ENCODE assay signal across 10 cellular contexts in genomic region chr2:158994920-158995676, GRCh38. TPM values are rescaled to one million over a fixed set of nuclear protein-coding genes. Genes with fewer than 3 reads are reported as not detected.
DNase-seq lines count a peak whose midpoint lies in the region; ATAC-seq and TF ChIP-seq lines count a peak whose summit lies in the region.
"Had no signal": no experiment of that assay in that cellular context is flagged by ENCODE, and none has a peak within 500 bp of the region (broad histone marks: within the 10 kb centered on the region; RNA-seq: fewer than 3 reads in every experiment).

No MANE protein-coding gene starts in this region.

- H3K36me3 ChIP-seq in SK-N-SH (replicated peaks in 1 of 2; ENCODE audit: control insufficient read depth in 1 of 2, insufficient read depth in 2 of 2, low read length in 1 of 2) (no peaks in the 10 kb centered on the region), mesodermal cell (ENCODE audit: control insufficient read depth, insufficient read depth, low read length) (peaks cover 4% of the 10 kb centered on the region), brain microvascular endothelial cell (replicated peaks) (no peaks in the 10 kb centered on the region)

- H3K9me3 ChIP-seq in SK-N-SH = no peaks in the 10 kb centered on the region
- H3K9me3 ChIP-seq in mesodermal cell (ENCODE audit: control insufficient read depth, low read length) = no peaks in the 10 kb centered on the region

- TF ChIP-seq CTCF in SK-N-SH (IDR thresholded peaks at IDR 0.05) (no peak), brain microvascular endothelial cell (IDR thresholded peaks at IDR 0.05; ENCODE audit: low read depth, low read length, missing control alignments) (no peak)

- H3K4me3 ChIP-seq in SK-N-SH (ENCODE audit: low read depth in 2 of 2, low read length in 1 of 2) (no peak overlapping the region), mesodermal cell (ENCODE audit: extremely low read depth, insufficient read depth, low read length, poor library complexity, severe bottlenecking) (no peak overlapping the region), brain microvascular endothelial cell (ENCODE audit: low read depth, low read length) (no peak overlapping the region)

- peaks cover 6% of the 10 kb centered on the region; the same call in 1 of the 2 replicates for H4K20me1 ChIP-seq in SK-N-SH (ENCODE audit: insufficient read depth)

- no peak overlapping the region for H3K9ac ChIP-seq in SK-N-SH

- H3K9me2 ChIP-seq in SK-N-SH = no peaks in the 10 kb centered on the region

- peak; percentile 75 for ATAC-seq in GM18498 (IDR thresholded peaks at IDR 0.05; ENCODE audit: unreplicated experiment)
- no peak for ATAC-seq in HG03460 (IDR thresholded peaks at IDR 0.05; ENCODE audit: unreplicated experiment)
- no peak for ATAC-seq in HG02981 (IDR thresholded peaks at IDR 0.05; ENCODE audit: unreplicated experiment)
- no peak for ATAC-seq in HG02970 (IDR thresholded peaks at IDR 0.05; ENCODE audit: low FRiP score, unreplicated experiment)

- DNase-seq in HT-29 (ENCODE audit: low spot score) (peak; percentile 22), SK-N-SH (peak; percentile 39), brain microvascular endothelial cell (no peak)
- DNase-seq: activated gamma-delta T cell treated with Interleukin-2 at 50 U/mL for 16 hours; stimulated activated CD4-positive, alpha-beta T cell treated with anti-CD3 and anti-CD28 coated beads, Interleukin-1b, Interleukin-23, amount 100 ng/mL, for 48 hours had no signal

- in situ Hi-C loops in brain microvascular endothelial cell (cut with HindIII; ENCODE audit: low pct_ligation_motif_present, low sequenced_read_pairs) = no loop called here

- no peak for TF ChIP-seq RAD21 in SK-N-SH (IDR thresholded peaks at IDR 0.05; ENCODE audit: low read length)

- POLR2A ChIA-PET in SK-N-SH (lab: Yijun Ruan, JAX) = interaction anchor here (0.9 kb wide), 1 partner anchor 26 kb away, joined by 4 read pairs; no protein-coding TSS in a partner anchor

- WGBS in SK-N-SH (ENCODE audit: low lambda C conversion rate) = 68% methylated on average over 3 of the region's 5 CpGs
- 35 to 41% methylated on average over 2 to 5 of the region's 5 CpGs for WGBS in mesodermal cell (ENCODE audit: insufficient coverage in 2 of 2), 2 experiments

- peaks cover 22 to 36% of the 10 kb centered on the region in 2 experiments for H3K4me1 ChIP-seq in SK-N-SH (ENCODE audit: control insufficient read depth in 1 of 2, insufficient read depth in 2 of 2, low read depth in 1 of 2, low read length in 1 of 2)
- peaks cover 45% of the 10 kb centered on the region for H3K4me1 ChIP-seq in mesodermal cell (ENCODE audit: control insufficient read depth, insufficient read depth, low read length, poor library complexity, severe bottlenecking)

- peaks cover 22% of the 10 kb centered on the region for H3F3A ChIP-seq in SK-N-SH (replicated peaks; ENCODE audit: insufficient read depth)

- no peak for TF ChIP-seq EP300 in SK-N-SH (IDR thresholded peaks at IDR 0.05; ENCODE audit: borderline replicate concordance in 1 of 2, low read depth in 1 of 2, low read length in 1 of 2)

- peak overlapping the region in 1 of 2 experiments; percentile 54; a peak in 2 of 4 replicates for H3K27ac ChIP-seq in SK-N-SH (ENCODE audit: low read depth in 2 of 2, low read length in 1 of 2)
- peak overlapping the region; percentile 23 for H3K27ac ChIP-seq in mesodermal cell (ENCODE audit: low read depth, low read length, severe bottlenecking)
- H3K27ac ChIP-seq in brain microvascular endothelial cell = no peak overlapping the region

- CTCF ChIA-PET in SK-N-SH (lab: Yijun Ruan, JAX) = interaction anchor here (1.2 to 1.9 kb wide), 4 partner anchors 9 to 17 kb away, joined by 3 to 10 read pairs (median 4); no protein-coding TSS in a partner anchor

- H3K4me2 ChIP-seq in SK-N-SH = no peak overlapping the region

- peaks cover 75% of the 10 kb centered on the region for H3K79me2 ChIP-seq in SK-N-SH (ENCODE audit: insufficient read depth)

- no peak overlapping the region for H2AFZ ChIP-seq in SK-N-SH (ENCODE audit: low read depth)

- H3K27me3 ChIP-seq in SK-N-SH (ENCODE audit: insufficient read depth) (no peaks in the 10 kb centered on the region), brain microvascular endothelial cell (replicated peaks) (no peaks in the 10 kb centered on the region)

TF ChIP-seq in SK-N-SH, 30 proteins besides CTCF, POLR2A, EP300 and RAD21:
- no peak for TF ChIP-seq MEF2A (IDR thresholded peaks at IDR 0.05; ENCODE audit: borderline replicate concordance, low read depth)

RNA-seq across cellular contexts. Expression of gene TANC1, which starts 26.7 kb away (rescaled TPM):
- 16.1 and 18.6 TPM in 2 replicates for total RNA-seq in HT-29 (2014; rRNA removed; shearing (Covaris generic))
- 19.2 and 23.8 TPM in 2 replicates for polyA plus RNA-seq in SK-N-SH (2012; rRNA removed)
- 11.4 and 13.0 TPM in 2 replicates for polyA plus RNA-seq in SK-N-SH (2012; cell fraction: cytosol; rRNA removed)
- polyA plus RNA-seq in SK-N-SH (2012; cell fraction: nucleus; rRNA removed) = 58.0 and 76.7 TPM in 2 replicates
- 29.1 TPM for polyA plus RNA-seq in mesodermal cell (2013, experiment 1 of 2)
- 24.1 TPM for polyA plus RNA-seq in mesodermal cell (2013, experiment 2 of 2)
